Comparison of ENCODE assay signal across 20 cellular contexts in genomic region chr9:4922730-4923129, GRCh38.
DNase-seq lines count a peak whose midpoint lies in the region; ATAC-seq, FAIRE-seq and TF ChIP-seq lines count a peak whose summit lies in the region.
"Had no signal": no experiment of that assay in that cellular context is flagged by ENCODE, and none has a peak within 500 bp of the region (broad histone marks: within the 10 kb centered on the region; RNA-seq: fewer than 3 reads in every experiment).

No MANE protein-coding gene starts in this region.

- no peak overlapping the region for H2AFZ ChIP-seq in K562 (ENCODE audit: low read depth, low read length)
- H2AFZ ChIP-seq: PC-9 had no signal

- no peak overlapping the region for H3K9ac ChIP-seq in K562 (ENCODE audit: insufficient read depth in 1 of 2, low read depth in 2 of 2, low read length in 2 of 2)

- TF ChIP-seq EP300 in K562 (IDR thresholded peaks at IDR 0.05; ENCODE audit: low read length) = no peak
- no peak for TF ChIP-seq EP300 in upper lobe of left lung (IDR thresholded peaks at IDR 0.05)

- no peak for FAIRE-seq in K562 (lab: Jason Lieb, UNC)

- CTCF ChIA-PET in K562 (lab: Yijun Ruan, JAX; ENCODE audit: low intra/inter-chr PET ratio) = no interaction called here

- H3K4me3 ChIP-seq in K562 = no peak overlapping the region
- no peak overlapping the region for H3K4me3 ChIP-seq in lung
- H3K4me3 ChIP-seq in upper lobe of left lung = no peak overlapping the region
- H3K4me3 ChIP-seq: PC-9 had no signal

- POLR2A ChIA-PET in K562 (lab: Yijun Ruan, JAX) = interaction anchor here (0.7 to 1.0 kb wide), 2 partner anchors 62 to 157 kb away, joined by 3 read pairs; partner anchors contain the start of gene JAK2

- peaks cover 3% of the 10 kb centered on the region; the same call in 2 of the 3 replicates for H3K79me2 ChIP-seq in K562 (ENCODE audit: control insufficient read depth, insufficient read depth, low read length)

- no peaks in the 10 kb centered on the region for H3K9me1 ChIP-seq in K562 (ENCODE audit: control insufficient read depth, insufficient read depth, low read length)

- H3K36me3 ChIP-seq in K562 (ENCODE audit: control insufficient read depth, insufficient read depth, low read length) (no peaks in the 10 kb centered on the region), lung (ENCODE audit: control insufficient read depth in 2 of 2, insufficient read depth in 2 of 2, low read length in 2 of 2) (no peaks in the 10 kb centered on the region), upper lobe of left lung (no peaks in the 10 kb centered on the region)

- TF ChIP-seq CTCF in K562 (IDR thresholded peaks at IDR 0.05 in 2 of 3, conservative IDR thresholded peaks at IDR 0.05 in 1 of 3; ENCODE audit: insufficient read depth in 2 of 3, low read depth in 1 of 3, low read length in 3 of 3) (no peak), lung (IDR thresholded peaks at IDR 0.05; ENCODE audit: control extremely low read depth, extremely low read depth) (no peak), upper lobe of left lung (IDR thresholded peaks at IDR 0.05) (no peak)

- TF ChIP-seq POLR2A in K562 (conservative IDR thresholded peaks at IDR 0.05) (no peak), upper lobe of left lung (IDR thresholded peaks at IDR 0.05) (no peak)

- intact Hi-C loops in K562 (cut with micrococcal nuclease) = loop anchor here (10.0 kb wide), 1 partner anchor 128 kb away; the partner anchor contains the start of gene RCL1

- BruUV-seq in K562 (replicated peaks; lab: Mats Ljungman, UMichigan) = no TSS peak

- whole genome bisulfite sequencing in K562 (ENCODE audit: insufficient coverage, low coverage, missing lambda C conversion rate) = 66% methylated on average over 2 of the region's 2 CpGs
- 57 to 67% methylated on average over 2 of the region's 2 CpGs for WGBS in lung, 2 donors
- 66 to 70% methylated on average over 2 of the region's 2 CpGs for WGBS in upper lobe of left lung, 2 donors

- peak overlapping the region; percentile 65; the same call in 1 of the 3 replicates for H3K27ac ChIP-seq in K562 (ENCODE audit: extremely low read depth, low read depth, low read length)
- no peak overlapping the region for H3K27ac ChIP-seq in lung (ENCODE audit: low read depth in 1 of 2, low read length in 1 of 2)
- H3K27ac ChIP-seq in upper lobe of left lung = peak overlapping the region in 3 of 4 donors; percentile 23 to 36 (median 28)
- H3K27ac ChIP-seq: PC-9 had no signal

- in situ Hi-C loops in K562 (cut with MboI) = no loop called here

- H3K27me3 ChIP-seq in K562 (ENCODE audit: control insufficient read depth in 2 of 2, insufficient read depth in 2 of 2, low read length in 2 of 2) (no peaks in the 10 kb centered on the region), lung (ENCODE audit: control insufficient read depth, insufficient read depth) (no peaks in the 10 kb centered on the region), upper lobe of left lung (no peaks in the 10 kb centered on the region)

- no peak for ATAC-seq in K562
- ATAC-seq in lung (ENCODE audit: insufficient read depth, low FRiP score) = peak; percentile 41
- ATAC-seq in upper lobe of left lung (ENCODE audit: low FRiP score in 2 of 2) = peak in 1 of 2 donors; percentile 78
- no peak for ATAC-seq in GM21825 (IDR thresholded peaks at IDR 0.05; ENCODE audit: unreplicated experiment)

- no peak overlapping the region for H3K4me2 ChIP-seq in K562 (ENCODE audit: insufficient read depth, low read length)
- H3K4me2 ChIP-seq: PC-9 had no signal

- DNase-seq in OCI-M1 (lab: John Stamatoyannopoulos, UW) (peak; percentile 98), K562 (ENCODE audit: extremely low read depth in 1 of 4, low spot score in 3 of 4) (no peak), lung (ENCODE audit: low spot score) (no peak), upper lobe of left lung (no peak), NCI-H1436 treated with DMSO at 0.1 percent for 48 hours (lab: John Stamatoyannopoulos, UW) (no peak)
- DNase-seq in stimulated activated CD4-positive, alpha-beta T cell treated with anti-CD3 and anti-CD28 coated beads, Interleukin-4, amount 100 ng/mL, for 24 hours = no peak
- DNase-seq: CD4-positive, CD25-positive, alpha-beta regulatory T cell; EL; GF-D8; H7; Karpas-422; MV-4-11; NCI-H1105 treated with DMSO at 0.1 percent for 48 hours; NCI-H1694 treated with DMSO at 0.1 percent for 48 hours; NCI-H446; NCI-H526; PC-9; RPMI8226; SHP77 had no signal

- H4K20me1 ChIP-seq in K562 (replicated peaks; ENCODE audit: control insufficient read depth, insufficient read depth, low read length) = no peaks in the 10 kb centered on the region

- no peak for TF ChIP-seq RAD21 in K562 (CRISPR knock-in tag; conservative IDR thresholded peaks at IDR 0.05 in 1 of 2, IDR thresholded peaks at IDR 0.05 in 1 of 2)

- H3K9me3 ChIP-seq in K562 (replicated peaks; ENCODE audit: control insufficient read depth, insufficient read depth, low read depth, low read length) (peaks cover 4% of the 10 kb centered on the region; the same call in 1 of the 2 replicates), lung (ENCODE audit: control insufficient read depth in 2 of 2, insufficient read depth in 1 of 2, low read length in 1 of 2) (peaks cover 0 to 2% of the 10 kb centered on the region in 2 donors), upper lobe of left lung (no peaks in the 10 kb centered on the region)

- peaks cover 8 to 40% of the 10 kb centered on the region in 2 experiments for H3K4me1 ChIP-seq in K562 (replicated peaks in 1 of 2; ENCODE audit: control insufficient read depth in 2 of 2, insufficient read depth in 2 of 2, low read length in 2 of 2)
- peaks cover 0 to 2% of the 10 kb centered on the region in 2 donors for H3K4me1 ChIP-seq in lung (ENCODE audit: control insufficient read depth in 2 of 2, insufficient read depth in 2 of 2, low read length in 2 of 2)
- H3K4me1 ChIP-seq in upper lobe of left lung = peaks cover 0 to 6% (median 4%) of the 10 kb centered on the region in 4 donors

TF ChIP-seq in K562, 482 proteins besides CTCF, POLR2A, EP300 and RAD21:
- no peak for TF ChIP-seq BCL6 (CRISPR knock-in tag; IDR thresholded peaks at IDR 0.05)

Comparison
In these comparisons a context has a peak if more than half of its experiments do, and no peak if none do; other contexts are left out.
1. H3K27ac ChIP-seq: peak in K562 (single experiment) and upper lobe of left lung (3 of 4); none in lung (0 of 2).